Comparison of ENCODE assay signal across 19 cellular contexts in the genomic region with DNA sequence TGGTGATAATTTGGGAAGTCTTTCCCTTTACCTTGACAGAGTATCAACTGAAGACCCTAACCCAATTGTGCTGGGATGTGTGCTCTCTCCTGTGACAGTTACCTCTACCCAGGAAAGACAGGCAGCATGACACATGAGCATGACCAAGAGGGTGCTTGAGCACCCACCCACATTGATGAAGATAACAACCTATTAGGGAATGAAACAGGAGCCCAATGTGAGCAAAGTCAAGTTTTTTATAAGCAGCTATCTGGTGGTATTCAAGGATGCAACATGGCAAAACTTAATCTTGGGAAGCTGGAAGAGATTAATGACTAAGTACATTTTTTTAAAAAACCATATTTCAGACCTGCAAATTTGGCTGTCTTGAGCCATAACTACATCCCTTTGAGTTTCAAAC.
"Had no signal": no experiment of that assay in that cellular context is flagged by ENCODE, and none has a peak within 500 bp of the region (broad histone marks: within the 10 kb centered on the region; RNA-seq: fewer than 3 reads in every experiment).

No MANE protein-coding gene starts in this region.

- ATAC-seq: activated naive CD4-positive, alpha-beta T cell treated with anti-CD3 and anti-CD28 coated beads, Interleukin-2, amount 50 U/mL, for 72 hours; body of pancreas; gastroesophageal sphincter; heart left ventricle; left lung; upper lobe of right lung had no signal

- H3K36me3 ChIP-seq: gastroesophageal sphincter, heart left ventricle, left lung, upper lobe of right lung had no signal

- H3K36me3 Mint-ChIP-seq: activated naive CD4-positive, alpha-beta T cell treated with anti-CD3 and anti-CD28 coated beads, Interleukin-2, amount 50 U/mL, for 72 hours had no signal

- H3K27ac ChIP-seq: heart left ventricle, left lung had no signal

- H3K27me3 Mint-ChIP-seq: progenitor cell of endocrine pancreas had no signal

- DNase-seq: activated CD4-positive, alpha-beta T cell treated with anti-CD3 and anti-CD28 coated beads, Interleukin-2, amount 50 U/mL, for 4 hours; activated CD4-positive, CD25-positive, alpha-beta regulatory T cell treated with anti-CD3 and anti-CD28 coated beads, Interleukin-2, amount 50 U/mL, for 72 hours; activated gamma-delta T cell treated with Interleukin-2 at 50 U/mL for 16 hours; activated T-cell treated with anti-CD3 and anti-CD28 coated beads for 4 hours; body of pancreas; central memory CD4-positive, alpha-beta T cell; cortex of kidney; heart left ventricle; left lung; mammary epithelial cell; nephron progenitor cell; occipital lobe; stimulated activated naive CD4-positive, alpha-beta T cell; substantia nigra; upper lobe of right lung had no signal

- H3K9me3 Mint-ChIP-seq: activated naive CD4-positive, alpha-beta T cell treated with anti-CD3 and anti-CD28 coated beads, Interleukin-2, amount 50 U/mL, for 72 hours; activated T-helper 1 cell treated with anti-CD3 and anti-CD28 coated beads, Interleukin-12 subunit alpha, Interleukin-12 subunit beta, Interleukin-2, Interleukin-4 antibody, amounts not matched to agents 30 ng/mL and 10 ng/mL and 1 ng/mL, durations not matched to agents 14 hours and 24 hours and 36 hours; nephron progenitor cell had no signal

- H3K4me3 ChIP-seq: body of pancreas, gastroesophageal sphincter, heart left ventricle, left lung, upper lobe of right lung had no signal

- H3K4me3 Mint-ChIP-seq: activated T-helper 1 cell treated with anti-CD3 and anti-CD28 coated beads, Interleukin-12 subunit alpha, Interleukin-12 subunit beta, Interleukin-2, Interleukin-4 antibody, amounts not matched to agents 30 ng/mL and 10 ng/mL and 1 ng/mL, durations not matched to agents 14 hours and 24 hours and 36 hours; nephron progenitor cell had no signal

- H3K27me3 ChIP-seq: body of pancreas, gastroesophageal sphincter, heart left ventricle, left lung, upper lobe of right lung had no signal

- H3K9me3 ChIP-seq: body of pancreas, gastroesophageal sphincter, heart left ventricle, left lung, upper lobe of right lung had no signal

- H3K27ac Mint-ChIP-seq: activated naive CD4-positive, alpha-beta T cell treated with anti-CD3 and anti-CD28 coated beads, Interleukin-2, amount 50 U/mL, for 72 hours; activated T-helper 1 cell treated with anti-CD3 and anti-CD28 coated beads, Interleukin-12 subunit alpha, Interleukin-12 subunit beta, Interleukin-2, Interleukin-4 antibody, amounts not matched to agents 30 ng/mL and 10 ng/mL and 1 ng/mL, durations not matched to agents 14 hours and 24 hours and 36 hours; nephron progenitor cell; progenitor cell of endocrine pancreas had no signal
